In the genomic region with DNA sequence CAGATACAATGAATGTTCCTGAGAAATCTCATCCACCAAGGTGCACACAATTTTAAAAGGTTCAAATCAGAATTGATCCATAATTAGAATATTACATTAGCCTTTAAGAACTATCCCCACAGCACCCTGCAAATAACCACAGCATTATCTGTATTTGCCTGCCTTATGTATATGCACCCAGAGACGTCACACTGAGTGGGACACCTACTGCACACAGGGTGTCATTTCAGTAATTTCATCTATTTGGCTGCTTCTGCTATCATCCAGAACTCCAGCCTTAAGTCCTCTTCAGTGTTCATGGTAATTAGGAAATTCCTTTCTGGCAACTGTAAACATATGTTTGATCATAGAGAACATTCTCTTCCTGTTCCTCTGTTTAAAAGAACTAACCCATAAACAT, we compare ENCODE assay signal across 27 cellular contexts.
DNase-seq lines count a peak whose midpoint lies in the region; ATAC-seq and TF ChIP-seq lines count a peak whose summit lies in the region.
"Had no signal": no experiment of that assay in that cellular context is flagged by ENCODE, and none has a peak within 500 bp of the region (broad histone marks: within the 10 kb centered on the region; RNA-seq: fewer than 3 reads in every experiment).

No MANE protein-coding gene starts in this region.

- H3K4me3 Mint-ChIP-seq in progenitor cell of endocrine pancreas (ENCODE audit: low read depth) = no peak overlapping the region
- H3K4me3 Mint-ChIP-seq: activated T-cell treated with anti-CD3 and anti-CD28 coated beads, Interleukin-2, amount 50 U/mL, for 24 hours; brain; CD4-positive, CD25-positive, alpha-beta regulatory T cell; immature natural killer cell; memory B cell; stimulated activated effector memory CD8-positive, alpha-beta T cell treated with anti-CD3 and anti-CD28 coated beads, Interleukin-12 subunit alpha, Interleukin-12 subunit beta, amount 100 ng/mL, for 72 hours had no signal

- peaks cover 4% of the 10 kb centered on the region for H3K27me3 ChIP-seq in RWPE2 (ENCODE audit: insufficient read depth, poor library complexity, severe bottlenecking)
- H3K27me3 ChIP-seq: neutrophil, sigmoid colon, upper lobe of left lung had no signal

- H3K27ac Mint-ChIP-seq in progenitor cell of endocrine pancreas = no peak overlapping the region
- H3K27ac Mint-ChIP-seq: activated T-cell treated with anti-CD3 and anti-CD28 coated beads, Interleukin-2, amount 50 U/mL, for 24 hours; CD4-positive, CD25-positive, alpha-beta regulatory T cell; immature natural killer cell; memory B cell; stimulated activated effector memory CD8-positive, alpha-beta T cell treated with anti-CD3 and anti-CD28 coated beads, Interleukin-12 subunit alpha, Interleukin-12 subunit beta, amount 100 ng/mL, for 72 hours had no signal

- no peaks in the 10 kb centered on the region for H3K36me3 ChIP-seq in RWPE2 (ENCODE audit: low read depth)
- H3K36me3 ChIP-seq: neutrophil, sigmoid colon, upper lobe of left lung had no signal

- H3K9me3 Mint-ChIP-seq in progenitor cell of endocrine pancreas (ENCODE audit: low read depth) = no peaks in the 10 kb centered on the region
- H3K9me3 Mint-ChIP-seq: activated T-cell treated with anti-CD3 and anti-CD28 coated beads, Interleukin-2, amount 50 U/mL, for 24 hours; brain; memory B cell had no signal

- no peak overlapping the region for H3K27ac ChIP-seq in RWPE2 (ENCODE audit: poor library complexity, severe bottlenecking)
- H3K27ac ChIP-seq: neutrophil, sigmoid colon had no signal

- H3K9me3 ChIP-seq in RWPE2 (ENCODE audit: severe bottlenecking) = no peaks in the 10 kb centered on the region
- H3K9me3 ChIP-seq: neutrophil, sigmoid colon, upper lobe of left lung had no signal

- no peaks in the 10 kb centered on the region for H3K4me1 Mint-ChIP-seq in progenitor cell of endocrine pancreas (ENCODE audit: low read depth)
- H3K4me1 Mint-ChIP-seq: CD4-positive, CD25-positive, alpha-beta regulatory T cell; immature natural killer cell; memory B cell; stimulated activated effector memory CD8-positive, alpha-beta T cell treated with anti-CD3 and anti-CD28 coated beads, Interleukin-12 subunit alpha, Interleukin-12 subunit beta, amount 100 ng/mL, for 72 hours had no signal

- DNase-seq in RWPE2 (ENCODE audit: low spot score) (no peak), left ventricle myocardium superior (no peak), progenitor cell of endocrine pancreas (ENCODE audit: low spot score, unreplicated experiment) (no peak)
- DNase-seq: activated CD4-positive, alpha-beta T cell treated with anti-CD3 and anti-CD28 coated beads for 4 hours; activated gamma-delta T cell treated with Interleukin-2 at 50 U/mL for 16 hours; activated T-cell treated with anti-CD3 and anti-CD28 coated beads, Interleukin-2, amount 50 U/mL, for 24 hours; CD4-positive, CD25-positive, alpha-beta regulatory T cell; cerebellar nuclear complex; HCEC 1CT; hypothalamus; immature natural killer cell; NCI-H1048; NCI-H1694 treated with DMSO at 0.1 percent for 48 hours; NCI-H526 treated with DMSO at 0.1 percent for 48 hours; sigmoid colon; stimulated activated CD4-positive, alpha-beta T cell treated with anti-CD3 and anti-CD28 coated beads, Interleukin-4, amount 100 ng/mL, for 24 hours; substantia nigra; upper lobe of left lung had no signal

- H3K27me3 Mint-ChIP-seq in progenitor cell of endocrine pancreas = no peaks in the 10 kb centered on the region
- H3K27me3 Mint-ChIP-seq: activated T-cell treated with anti-CD3 and anti-CD28 coated beads, Interleukin-2, amount 50 U/mL, for 24 hours; brain; CD4-positive, CD25-positive, alpha-beta regulatory T cell; memory B cell had no signal

- TF ChIP-seq CTCF in RWPE2 (IDR thresholded peaks at IDR 0.05; ENCODE audit: poor library complexity, severe bottlenecking) (no peak), progenitor cell of endocrine pancreas (IDR thresholded peaks at IDR 0.05; ENCODE audit: unreplicated experiment) (no peak)

- H3K4me3 ChIP-seq in RWPE2 (ENCODE audit: severe bottlenecking) = no peak overlapping the region
- H3K4me3 ChIP-seq: sigmoid colon, upper lobe of left lung had no signal

- ATAC-seq in GM19397 (IDR thresholded peaks at IDR 0.05; ENCODE audit: unreplicated experiment) (peak; percentile 49), HG03159 (IDR thresholded peaks at IDR 0.05; ENCODE audit: unreplicated experiment) (peak; percentile 49), RWPE2 (ENCODE audit: low read depth) (0 out of 3 replicates have a peak, but pooled peaks have one; percentile 25), left ventricle myocardium superior (no peak), GM19324 (IDR thresholded peaks at IDR 0.05; ENCODE audit: low FRiP score, unreplicated experiment) (no peak), HG02763 (IDR thresholded peaks at IDR 0.05; ENCODE audit: unreplicated experiment) (no peak)
- ATAC-seq: SK-N-SH treated with all-trans-retinoic acid at 6 μM for 48 hours; stimulated activated effector memory CD8-positive, alpha-beta T cell treated with anti-CD3 and anti-CD28 coated beads, Interleukin-12 subunit alpha, Interleukin-12 subunit beta, amount 100 ng/mL, for 72 hours had no signal

- no peaks in the 10 kb centered on the region for H3K4me1 ChIP-seq in RWPE2 (ENCODE audit: insufficient read depth, poor library complexity, severe bottlenecking)
- H3K4me1 ChIP-seq: sigmoid colon had no signal

- H3K36me3 Mint-ChIP-seq in progenitor cell of endocrine pancreas (ENCODE audit: insufficient read depth) = no peaks in the 10 kb centered on the region
- H3K36me3 Mint-ChIP-seq: brain; CD4-positive, CD25-positive, alpha-beta regulatory T cell; immature natural killer cell; memory B cell; stimulated activated effector memory CD8-positive, alpha-beta T cell treated with anti-CD3 and anti-CD28 coated beads, Interleukin-12 subunit alpha, Interleukin-12 subunit beta, amount 100 ng/mL, for 72 hours had no signal

- intact Hi-C loops in left ventricle myocardium superior (cut with micrococcal nuclease) = no loop called here

Comparison
In these comparisons a context has a peak if more than half of its experiments do, and no peak if none do; other contexts are left out.
1. ATAC-seq: peak in GM19397 (single experiment), HG03159 (single experiment) and RWPE2 (single experiment); none in left ventricle myocardium superior (single experiment), GM19324 (single experiment) and HG02763 (single experiment).